In the genomic region with DNA sequence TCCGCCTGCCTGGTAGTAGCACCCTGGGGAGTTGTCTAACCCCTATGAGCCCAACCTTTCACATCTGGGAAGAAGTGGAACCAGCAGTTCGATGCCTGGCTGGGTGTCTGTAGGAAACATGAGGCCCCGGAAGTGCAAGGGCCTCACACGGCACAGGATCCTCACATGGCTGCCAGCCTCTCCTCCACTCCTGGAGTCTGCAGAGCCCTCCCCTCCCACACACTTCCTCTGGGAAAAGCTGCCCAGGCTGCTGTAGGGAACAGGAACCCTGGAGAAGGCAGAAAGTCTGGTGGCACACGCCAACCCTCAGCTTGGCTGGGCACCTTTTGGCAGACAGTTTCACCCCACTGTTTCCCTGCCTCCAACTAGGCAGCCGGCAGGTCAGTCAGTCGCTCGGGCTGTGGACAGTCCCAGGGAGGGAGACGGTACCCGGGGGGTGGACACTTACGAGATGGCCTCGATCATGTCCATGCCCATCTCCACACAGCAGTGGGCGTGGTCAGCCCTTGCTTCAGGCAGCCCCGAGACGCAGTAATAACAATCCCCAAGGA, we compare ENCODE assay signal across 1 cellular context.
TF ChIP-seq lines count a peak whose summit lies in the region.

No MANE protein-coding gene starts in this region.

TF ChIP-seq in GM23338, 12 proteins besides CTCF, POLR2A, EP300 and RAD21 (continued from another document):
- TF ChIP-seq, protein P1, sequence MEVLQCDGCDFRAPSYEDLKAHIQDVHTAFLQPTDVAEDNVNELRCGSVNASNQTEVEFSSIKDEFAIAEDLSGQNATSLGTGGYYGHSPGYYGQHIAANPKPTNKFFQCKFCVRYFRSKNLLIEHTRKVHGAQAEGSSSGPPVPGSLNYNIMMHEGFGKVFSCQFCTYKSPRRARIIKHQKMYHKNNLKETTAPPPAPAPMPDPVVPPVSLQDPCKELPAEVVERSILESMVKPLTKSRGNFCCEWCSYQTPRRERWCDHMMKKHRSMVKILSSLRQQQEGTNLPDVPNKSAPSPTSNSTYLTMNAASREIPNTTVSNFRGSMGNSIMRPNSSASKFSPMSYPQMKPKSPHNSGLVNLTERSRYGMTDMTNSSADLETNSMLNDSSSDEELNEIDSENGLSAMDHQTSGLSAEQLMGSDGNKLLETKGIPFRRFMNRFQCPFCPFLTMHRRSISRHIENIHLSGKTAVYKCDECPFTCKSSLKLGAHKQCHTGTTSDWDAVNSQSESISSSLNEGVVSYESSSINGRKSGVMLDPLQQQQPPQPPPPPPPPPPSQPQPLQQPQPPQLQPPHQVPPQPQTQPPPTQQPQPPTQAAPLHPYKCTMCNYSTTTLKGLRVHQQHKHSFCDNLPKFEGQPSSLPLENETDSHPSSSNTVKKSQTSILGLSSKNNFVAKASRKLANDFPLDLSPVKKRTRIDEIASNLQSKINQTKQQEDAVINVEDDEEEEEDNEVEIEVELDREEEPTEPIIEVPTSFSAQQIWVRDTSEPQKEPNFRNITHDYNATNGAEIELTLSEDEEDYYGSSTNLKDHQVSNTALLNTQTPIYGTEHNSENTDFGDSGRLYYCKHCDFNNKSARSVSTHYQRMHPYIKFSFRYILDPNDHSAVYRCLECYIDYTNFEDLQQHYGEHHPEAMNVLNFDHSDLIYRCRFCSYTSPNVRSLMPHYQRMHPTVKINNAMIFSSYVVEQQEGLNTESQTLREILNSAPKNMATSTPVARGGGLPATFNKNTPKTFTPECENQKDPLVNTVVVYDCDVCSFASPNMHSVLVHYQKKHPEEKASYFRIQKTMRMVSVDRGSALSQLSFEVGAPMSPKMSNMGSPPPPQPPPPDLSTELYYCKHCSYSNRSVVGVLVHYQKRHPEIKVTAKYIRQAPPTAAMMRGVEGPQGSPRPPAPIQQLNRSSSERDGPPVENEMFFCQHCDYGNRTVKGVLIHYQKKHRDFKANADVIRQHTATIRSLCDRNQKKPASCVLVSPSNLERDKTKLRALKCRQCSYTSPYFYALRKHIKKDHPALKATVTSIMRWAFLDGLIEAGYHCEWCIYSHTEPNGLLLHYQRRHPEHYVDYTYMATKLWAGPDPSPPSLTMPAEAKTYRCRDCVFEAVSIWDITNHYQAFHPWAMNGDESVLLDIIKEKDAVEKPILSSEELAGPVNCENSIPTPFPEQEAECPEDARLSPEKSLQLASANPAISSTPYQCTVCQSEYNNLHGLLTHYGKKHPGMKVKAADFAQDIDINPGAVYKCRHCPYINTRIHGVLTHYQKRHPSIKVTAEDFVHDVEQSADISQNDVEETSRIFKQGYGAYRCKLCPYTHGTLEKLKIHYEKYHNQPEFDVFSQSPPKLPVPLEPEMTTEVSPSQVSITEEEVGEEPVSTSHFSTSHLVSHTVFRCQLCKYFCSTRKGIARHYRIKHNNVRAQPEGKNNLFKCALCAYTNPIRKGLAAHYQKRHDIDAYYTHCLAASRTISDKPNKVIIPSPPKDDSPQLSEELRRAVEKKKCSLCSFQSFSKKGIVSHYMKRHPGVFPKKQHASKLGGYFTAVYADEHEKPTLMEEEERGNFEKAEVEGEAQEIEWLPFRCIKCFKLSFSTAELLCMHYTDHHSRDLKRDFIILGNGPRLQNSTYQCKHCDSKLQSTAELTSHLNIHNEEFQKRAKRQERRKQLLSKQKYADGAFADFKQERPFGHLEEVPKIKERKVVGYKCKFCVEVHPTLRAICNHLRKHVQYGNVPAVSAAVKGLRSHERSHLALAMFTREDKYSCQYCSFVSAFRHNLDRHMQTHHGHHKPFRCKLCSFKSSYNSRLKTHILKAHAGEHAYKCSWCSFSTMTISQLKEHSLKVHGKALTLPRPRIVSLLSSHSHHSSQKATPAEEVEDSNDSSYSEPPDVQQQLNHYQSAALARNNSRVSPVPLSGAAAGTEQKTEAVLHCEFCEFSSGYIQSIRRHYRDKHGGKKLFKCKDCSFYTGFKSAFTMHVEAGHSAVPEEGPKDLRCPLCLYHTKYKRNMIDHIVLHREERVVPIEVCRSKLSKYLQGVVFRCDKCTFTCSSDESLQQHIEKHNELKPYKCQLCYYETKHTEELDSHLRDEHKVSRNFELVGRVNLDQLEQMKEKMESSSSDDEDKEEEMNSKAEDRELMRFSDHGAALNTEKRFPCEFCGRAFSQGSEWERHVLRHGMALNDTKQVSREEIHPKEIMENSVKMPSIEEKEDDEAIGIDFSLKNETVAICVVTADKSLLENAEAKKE (CRISPR knock-in tag; IDR thresholded peaks at IDR 0.05): no peak
- TF ChIP-seq EZH2phosphoT487 (IDR thresholded peaks at IDR 0.05; ENCODE audit: unreplicated experiment) (no peak), ETS1 (IDR thresholded peaks at IDR 0.05) (no peak), ZNF114 (CRISPR knock-in tag; IDR thresholded peaks at IDR 0.05) (no peak), POLR2AphosphoS5 (IDR thresholded peaks at IDR 0.05; ENCODE audit: low read depth) (no peak), EZH2 (IDR thresholded peaks at IDR 0.05; ENCODE audit: low read depth, unreplicated experiment) (no peak), REST (IDR thresholded peaks at IDR 0.05; ENCODE audit: unreplicated experiment) (no peak), NANOG (IDR thresholded peaks at IDR 0.05; ENCODE audit: borderline replicate concordance) (no peak), JUNB (IDR thresholded peaks at IDR 0.05; ENCODE audit: unreplicated experiment) (no peak)
